ENCODE assay signal across 12 cellular contexts in genomic region chr3:102060814-102061213, GRCh38.
DNase-seq lines count a peak whose midpoint lies in the region; ATAC-seq and FAIRE-seq lines count a peak whose summit lies in the region.
"Had no signal": no experiment of that assay in that cellular context is flagged by ENCODE, and none has a peak within 500 bp of the region (broad histone marks: within the 10 kb centered on the region; RNA-seq: fewer than 3 reads in every experiment).

No MANE protein-coding gene starts in this region.

- ATAC-seq in HG02610 (IDR thresholded peaks at IDR 0.05; ENCODE audit: unreplicated experiment) (peak; percentile 41), HG03571 (IDR thresholded peaks at IDR 0.05; ENCODE audit: unreplicated experiment) (no peak)
- no peak for ATAC-seq in activated CD4-positive, CD25-positive, alpha-beta regulatory T cell treated with anti-CD3 and anti-CD28 coated beads, Interleukin-2, amount 50 U/mL, for 24 hours
- ATAC-seq: heart right ventricle had no signal

- DNase-seq in GM18507 (ENCODE audit: extremely low spot score, insufficient read length, low read depth), result no peak
- peak; percentile 39 for DNase-seq in RCC 7860 (ENCODE audit: low spot score)
- DNase-seq in renal cortical epithelial cell (ENCODE audit: low read depth), result peak; percentile 56
- no peak for DNase-seq in GM19240 (ENCODE audit: insufficient read length, low spot score)
- no peak for DNase-seq in inferior parietal cortex (ENCODE audit: extremely low spot score)
- DNase-seq: activated CD4-positive, alpha-beta T cell treated with anti-CD3 and anti-CD28 coated beads for 48 hours; activated naive CD8-positive, alpha-beta T cell treated with anti-CD3 and anti-CD28 coated beads, Interleukin-2, amount 10 ng/mL, durations not matched to agents 7 days and 5 days; heart right ventricle; NCI-H2171 treated with DMSO at 0.1 percent for 48 hours had no signal

- peak; percentile 88 for FAIRE-seq in GM18507 (lab: Jason Lieb, UNC)
- FAIRE-seq in RCC 7860 (lab: Jason Lieb, UNC), result peak; percentile 62

Comparison
In these comparisons a context has a peak if more than half of its experiments do, and no peak if none do; other contexts are left out.
1. DNase-seq: peak in RCC 7860 (single experiment) and renal cortical epithelial cell (single experiment); none in GM18507 (single experiment), GM19240 (single experiment) and inferior parietal cortex (single experiment).